ENCODE assay signal across 8 cellular contexts in genomic region chr11:65354265-65355012, GRCh38. TPM values are rescaled to one million over a fixed set of nuclear protein-coding genes. Genes with fewer than 3 reads are reported as not detected.
A peak's percentile ranks its signal among the peaks of the same experiment; 100 is the strongest.
DNase-seq lines count a peak whose midpoint lies in the region; TF ChIP-seq lines count a peak whose summit lies in the region.

TIGD3 (plus strand) TSS chr11:65354751; CDS start chr11:65355809, 1,058 bp downstream.

- no peaks in the 10 kb centered on the region for H3K36me3 Mint-ChIP-seq in activated naive CD4-positive, alpha-beta T cell treated with anti-CD3 and anti-CD28 coated beads for 36 hours (ENCODE audit: low read depth)

- peaks cover 11% of the 10 kb centered on the region for H3K4me1 Mint-ChIP-seq in activated naive CD4-positive, alpha-beta T cell treated with anti-CD3 and anti-CD28 coated beads for 36 hours (ENCODE audit: low read depth)

- intact Hi-C loops in activated naive CD4-positive, alpha-beta T cell treated with anti-CD3 and anti-CD28 coated beads for 36 hours (cut with micrococcal nuclease): loop anchor here (1.0 to 2.0 kb wide), 2 partner anchors 22 to 129 kb away; partner anchors contain the start of gene DPF2

- H3K4me1 ChIP-seq in SJSA1 (replicated peaks): peaks cover 18% of the 10 kb centered on the region

- H3K4me3 Mint-ChIP-seq in activated naive CD4-positive, alpha-beta T cell treated with anti-CD3 and anti-CD28 coated beads for 36 hours: peak within 1 kb of the TSS; percentile 84

- CTCF ChIA-PET in activated naive CD4-positive, alpha-beta T cell treated with anti-CD3 and anti-CD28 coated beads for 36 hours (lab: Charles Lee): interaction anchor here (0.5 to 1.7 kb wide), 2 partner anchors 23 to 39 kb away, joined by 4 read pairs; partner anchors contain the start of gene CDC42EP2

- H3K9me3 Mint-ChIP-seq in activated naive CD4-positive, alpha-beta T cell treated with anti-CD3 and anti-CD28 coated beads for 36 hours: no peaks in the 10 kb centered on the region

- peaks cover 27% of the 10 kb centered on the region for H3K27me3 ChIP-seq in SJSA1 (replicated peaks)

- no peak within 1 kb of the TSS for H3K27ac ChIP-seq in SJSA1

- H3K27ac Mint-ChIP-seq in activated naive CD4-positive, alpha-beta T cell treated with anti-CD3 and anti-CD28 coated beads for 36 hours: peak within 1 kb of the TSS; percentile 67

- H3K9me3 ChIP-seq in SJSA1 (replicated peaks): no peaks in the 10 kb centered on the region

- peaks cover 34% of the 10 kb centered on the region for H3K36me3 ChIP-seq in SJSA1

- H3K4me3 ChIP-seq in HFF-Myc (replicated peaks; ENCODE audit: low read depth, low read length) (peak within 1 kb of the TSS; percentile 41), SJSA1 (peak within 1 kb of the TSS; percentile 51)

- no peak for TF ChIP-seq CTCF in HFF-Myc (IDR thresholded peaks at IDR 0.05; ENCODE audit: low read depth, low read length, missing control alignments)

- peak; percentile 99 for DNase-seq in GM03348 (ENCODE audit: low spot score)
- DNase-seq in HFF-Myc (ENCODE audit: extremely low read depth, low read depth): peak; percentile 59
- peak; percentile 97 for DNase-seq in NAMALWA (ENCODE audit: low spot score)
- peak; percentile 99 to 100 for DNase-seq in SJSA1 (ENCODE audit: low read depth in 1 of 2, low spot score in 2 of 2)
- DNase-seq in activated naive CD4-positive, alpha-beta T cell treated with anti-CD3 and anti-CD28 coated beads for 36 hours: peak; percentile 97
- peak; percentile 100 for DNase-seq in germinal center (ENCODE audit: low spot score)
- DNase-seq in nucleus accumbens (lab: John Stamatoyannopoulos, UW): peak; percentile 74 to 98 (median 94)
- peak; percentile 92 for DNase-seq in superior temporal gyrus (ENCODE audit: extremely low spot score)

- no peaks in the 10 kb centered on the region for H3K27me3 Mint-ChIP-seq in activated naive CD4-positive, alpha-beta T cell treated with anti-CD3 and anti-CD28 coated beads for 36 hours (ENCODE audit: low read depth)

RNA-seq across cellular contexts. Expression of gene TIGD3, which starts in this region (rescaled TPM):
- 0.25 TPM in 1 of 2 replicates, not detected in the other for total RNA-seq in SJSA1 (2014; rRNA removed; shearing (Covaris generic))
- under 1 TPM; 0.32 to 0.62 TPM for total RNA-seq in activated naive CD4-positive, alpha-beta T cell treated with anti-CD3 and anti-CD28 coated beads for 36 hours

Comparison
In these comparisons a context has a peak if more than half of its experiments do, and no peak if none do; other contexts are left out.
1. Peak in DNase-seq and H3K4me3 ChIP-seq in SJSA1; RNA of the gene not detected or under 1 TPM.
2. Peak in DNase-seq in activated naive CD4-positive, alpha-beta T cell treated with anti-CD3 and anti-CD28 coated beads for 36 hours; RNA of the gene not detected or under 1 TPM.